8 cellular contexts compared by ENCODE assay signal in the genomic region with DNA sequence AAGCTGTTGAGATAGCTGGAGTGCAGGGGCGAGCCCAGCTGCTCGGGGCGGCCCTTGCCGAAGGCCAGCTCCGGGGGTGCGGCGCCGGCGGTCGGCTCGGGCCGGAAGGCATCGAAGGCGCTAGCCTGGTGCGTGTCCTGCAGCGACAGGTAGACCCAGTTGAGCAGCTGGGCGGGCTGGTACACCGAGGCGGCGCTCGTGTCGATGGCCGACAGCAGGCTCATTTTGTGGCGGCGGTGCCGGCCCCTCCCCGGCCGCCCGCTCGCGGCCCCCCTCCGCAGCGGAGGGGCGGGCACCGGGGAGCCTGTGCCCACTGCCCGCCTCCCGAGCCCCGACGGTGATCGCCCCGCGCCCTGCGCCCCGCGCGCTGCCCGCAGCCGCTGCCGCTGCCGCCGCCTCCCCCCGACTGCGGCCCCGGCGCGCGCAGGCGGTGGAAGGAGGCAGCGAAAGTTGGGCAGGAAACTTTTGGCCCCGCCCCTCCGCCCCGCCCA. TPM values are rescaled to one million over a fixed set of nuclear protein-coding genes. Genes with fewer than 3 reads are reported as not detected.
DNase-seq lines count a peak whose midpoint lies in the region; ATAC-seq and TF ChIP-seq lines count a peak whose summit lies in the region.

A gene (minus strand): TSS at position 408 of the 491 bp plus-strand sequence. CDS start 184 bp downstream, at position 224.

- H3K36me3 Mint-ChIP-seq in CD14-positive monocyte, result peaks cover 23 to 24% of the 10 kb centered on the region in 2 donors
- H3K36me3 Mint-ChIP-seq in mesothelial cell of epicardium, result no peaks in the 10 kb centered on the region

- intact Hi-C loops in CD14-positive monocyte (cut with micrococcal nuclease) (loop anchor here (10.0 kb wide), 2 partner anchors 160 to 200 kb away; no protein-coding TSS in a partner anchor), thyroid gland (cut with DNase I) (no loop called here)

- H3K27ac ChIP-seq in SJCRH30 (peak within 1 kb of the TSS; percentile 66), thyroid gland (peak within 1 kb of the TSS; percentile 74 to 94 (median 76))
- peak within 1 kb of the TSS; percentile 49 for H3K27ac ChIP-seq in effector memory CD4-positive, alpha-beta T cell (ENCODE audit: insufficient read depth, low read length, poor library complexity, severe bottlenecking)

- peaks cover 19 to 31% (median 24%) of the 10 kb centered on the region in 3 donors for H3K27me3 Mint-ChIP-seq in CD14-positive monocyte (ENCODE audit: low read depth in 3 of 3)
- H3K27me3 Mint-ChIP-seq in mesothelial cell of epicardium (ENCODE audit: low read depth), result peaks cover 6% of the 10 kb centered on the region

- TF ChIP-seq POLR2A in thyroid gland (IDR thresholded peaks at IDR 0.05), result peak; percentile 89 to 94

- DNase-seq in CD14-positive monocyte (ENCODE audit: low spot score) (no peak), SJCRH30 (peak; percentile 55 to 61), mesothelial cell of epicardium (ENCODE audit: low spot score in 2 of 2, unreplicated experiment in 2 of 2) (peak in 1 of 2 experiments; percentile 63), thyroid gland (peak; percentile 69 to 71)
- no peak for DNase-seq in effector memory CD4-positive, alpha-beta T cell
- no peak for DNase-seq in activated effector memory CD4-positive, alpha-beta T cell treated with Interleukin-2 at 50 U/mL for 16 hours

- peak within 1 kb of the TSS; percentile 83 to 94 (median 92) for H3K27ac Mint-ChIP-seq in CD14-positive monocyte
- H3K27ac Mint-ChIP-seq in mesothelial cell of epicardium, result peak within 1 kb of the TSS; percentile 95

- TF ChIP-seq CTCF in CD14-positive monocyte (IDR thresholded peaks at IDR 0.05) (no peak), mesothelial cell of epicardium (IDR thresholded peaks at IDR 0.05; ENCODE audit: unreplicated experiment) (no peak), thyroid gland (IDR thresholded peaks at IDR 0.05) (peak in 2 of 6 experiments; percentile 15 to 26)

- H3K4me3 ChIP-seq in SJCRH30, result peak within 1 kb of the TSS; percentile 70
- peak within 1 kb of the TSS; percentile 62 for H3K4me3 ChIP-seq in effector memory CD4-positive, alpha-beta T cell (ENCODE audit: insufficient read depth, low read depth, low read length, poor library complexity, severe bottlenecking)
- H3K4me3 ChIP-seq in thyroid gland (replicated peaks in 1 of 3), result peak within 1 kb of the TSS; percentile 18 to 76 (median 44)

- peak; percentile 32 for ATAC-seq in GM19023 (IDR thresholded peaks at IDR 0.05; ENCODE audit: unreplicated experiment)
- peak; percentile 43 for ATAC-seq in HG03064 (IDR thresholded peaks at IDR 0.05; ENCODE audit: low read depth, unreplicated experiment)

- H3K4me3 Mint-ChIP-seq in CD14-positive monocyte (peak within 1 kb of the TSS; percentile 97 to 98), mesothelial cell of epicardium (peak within 1 kb of the TSS; percentile 86)

- H3K4me1 Mint-ChIP-seq in CD14-positive monocyte (peaks cover 39% of the 10 kb centered on the region), mesothelial cell of epicardium (peaks cover 45% of the 10 kb centered on the region)

- H3K4me1 ChIP-seq in SJCRH30, result peaks cover 54% of the 10 kb centered on the region
- H3K4me1 ChIP-seq in effector memory CD4-positive, alpha-beta T cell (ENCODE audit: control insufficient read depth, insufficient read depth, low read length, poor library complexity, severe bottlenecking), result peaks cover 25% of the 10 kb centered on the region
- peaks cover 25 to 54% of the 10 kb centered on the region in 2 donors for H3K4me1 ChIP-seq in thyroid gland

- H3K36me3 ChIP-seq in SJCRH30 (peaks cover 17% of the 10 kb centered on the region; the same call in 1 of the 2 replicates), thyroid gland (no peaks in the 10 kb centered on the region)
- H3K36me3 ChIP-seq in effector memory CD4-positive, alpha-beta T cell (ENCODE audit: control insufficient read depth, insufficient read depth, low read length), result no peaks in the 10 kb centered on the region

- H3K27me3 ChIP-seq in SJCRH30 (no peaks in the 10 kb centered on the region), thyroid gland (no peaks in the 10 kb centered on the region)
- H3K27me3 ChIP-seq in effector memory CD4-positive, alpha-beta T cell (replicated peaks; ENCODE audit: control insufficient read depth, insufficient read depth, low read length, poor library complexity, severe bottlenecking), result no peaks in the 10 kb centered on the region

- H3K9me3 Mint-ChIP-seq in CD14-positive monocyte (no peaks in the 10 kb centered on the region), mesothelial cell of epicardium (no peaks in the 10 kb centered on the region)

- H3K9me3 ChIP-seq in SJCRH30 (replicated peaks) (no peaks in the 10 kb centered on the region), thyroid gland (no peaks in the 10 kb centered on the region)
- no peaks in the 10 kb centered on the region for H3K9me3 ChIP-seq in effector memory CD4-positive, alpha-beta T cell (ENCODE audit: control insufficient read depth, low read length)

- 0% methylated on average over 2 of the region's 62 CpGs; no CpG with 5 or more reads in 1 of the 2 donors for whole genome bisulfite sequencing in thyroid gland, 2 donors

RNA-seq across cellular contexts. Expression of the gene that starts here (rescaled TPM):
- polyA plus RNA-seq in CD14-positive monocyte, result 1 to 10 TPM; 4.0 to 5.0 TPM
- total RNA-seq in SJCRH30 (2014; rRNA removed; shearing (Covaris generic)), result 53.1 and 53.7 TPM in 2 replicates
- total RNA-seq in mesothelial cell of epicardium (31.8 to 34.0 TPM (median 33.2 TPM) in 3 replicates), thyroid gland (10 to 100 TPM; 25.4 to 48.8 (median 33.3) TPM)

Comparison
In these comparisons a context has a peak if more than half of its experiments do, and no peak if none do; other contexts are left out.
1. DNase-seq: peak in SJCRH30 (2 of 2) and thyroid gland (2 of 2); none in CD14-positive monocyte (single experiment), effector memory CD4-positive, alpha-beta T cell (0 of 3) and activated effector memory CD4-positive, alpha-beta T cell treated with Interleukin-2 at 50 U/mL for 16 hours (single experiment).
2. Peak in every context shown above with its lines, with median percentiles within 50 percentile points of each other: H3K27ac ChIP-seq and H3K4me3 ChIP-seq.